ENCODE assay signal across 20 cellular contexts in the genomic region with DNA sequence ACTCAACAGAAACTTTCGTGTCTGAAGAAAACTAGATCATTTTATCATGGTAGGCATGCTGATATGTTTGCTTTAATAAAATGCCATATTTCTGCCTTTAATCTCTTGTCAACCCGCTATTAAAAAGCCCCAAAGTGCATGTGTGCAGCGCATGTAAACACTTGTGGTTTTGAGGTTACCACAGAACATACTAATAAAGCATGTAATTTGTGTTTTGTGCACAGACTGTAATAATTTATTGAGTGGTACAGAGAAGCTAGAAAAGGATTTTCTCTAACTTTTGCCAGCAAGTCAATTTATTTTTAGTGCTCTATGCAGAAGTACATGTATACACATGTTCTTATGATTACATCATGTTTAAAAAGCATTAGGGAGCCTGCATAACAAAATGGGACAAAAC.
DNase-seq lines count a peak whose midpoint lies in the region; FAIRE-seq and TF ChIP-seq lines count a peak whose summit lies in the region.
"Had no signal": no experiment of that assay in that cellular context is flagged by ENCODE, and none has a peak within 500 bp of the region (broad histone marks: within the 10 kb centered on the region; RNA-seq: fewer than 3 reads in every experiment).

No MANE protein-coding gene starts in this region.

- H3K79me2 ChIP-seq in smooth muscle cell (ENCODE audit: low read depth) (no peaks in the 10 kb centered on the region), GM23248 (ENCODE audit: insufficient read depth) (no peaks in the 10 kb centered on the region)

- no peak overlapping the region for H3K4me3 ChIP-seq in BJ (ENCODE audit: low read depth, low read length)
- H3K4me3 ChIP-seq in bronchial epithelial cell (ENCODE audit: low read depth, low read length) = no peak overlapping the region
- no peak overlapping the region for H3K4me3 ChIP-seq in smooth muscle cell
- no peak overlapping the region for H3K4me3 ChIP-seq in GM23248
- H3K4me3 ChIP-seq: A549, BLaER1, GM12878 had no signal

- WGBS in smooth muscle cell (ENCODE audit: low lambda C conversion rate) = 70% methylated on average over 3 of the region's 3 CpGs
- WGBS in GM23248 (ENCODE audit: low coverage in 1 of 2, low lambda C conversion rate in 2 of 2, missing lambda C conversion rate in 2 of 2), 2 experiments = 12 to 15% methylated on average over 3 of the region's 3 CpGs

- no peaks in the 10 kb centered on the region for H3K36me3 ChIP-seq in BJ (ENCODE audit: control insufficient read depth, insufficient read depth, low read length)
- no peaks in the 10 kb centered on the region for H3K36me3 ChIP-seq in bronchial epithelial cell (ENCODE audit: control insufficient read depth, insufficient read depth, low read length)
- no peaks in the 10 kb centered on the region for H3K36me3 ChIP-seq in smooth muscle cell (ENCODE audit: low read depth)
- H3K36me3 ChIP-seq in GM23248 (ENCODE audit: low read depth) = no peaks in the 10 kb centered on the region
- H3K36me3 ChIP-seq: BLaER1 had no signal

- no peak overlapping the region for H3K9ac ChIP-seq in smooth muscle cell (ENCODE audit: low read depth)
- no peak overlapping the region for H3K9ac ChIP-seq in GM23248
- H3K9ac ChIP-seq: BLaER1 had no signal

- no peaks in the 10 kb centered on the region for H3F3A ChIP-seq in smooth muscle cell (ENCODE audit: low read depth)
- H3F3A ChIP-seq in GM23248 (ENCODE audit: insufficient read depth) = no peaks in the 10 kb centered on the region

- in situ Hi-C loops in GM23248 (cut with MboI) = no loop called here

- H3K9me2 ChIP-seq in GM23248 (ENCODE audit: insufficient read depth) = no peaks in the 10 kb centered on the region

- H2AFZ ChIP-seq in smooth muscle cell (ENCODE audit: low read depth) (peak overlapping the region; percentile 36), GM23248 (no peak overlapping the region)

- H3K4me1 ChIP-seq in smooth muscle cell (ENCODE audit: low read depth) (no peaks in the 10 kb centered on the region), GM23248 (ENCODE audit: insufficient read depth) (no peaks in the 10 kb centered on the region)
- H3K4me1 ChIP-seq: A549 had no signal

- FAIRE-seq in bronchial epithelial cell (lab: Jason Lieb, UNC) = no peak
- FAIRE-seq: A549, GM12878, H1, HepG2 had no signal

- H4K20me1 ChIP-seq in smooth muscle cell (ENCODE audit: low read depth) = no peaks in the 10 kb centered on the region
- no peaks in the 10 kb centered on the region for H4K20me1 ChIP-seq in GM23248 (ENCODE audit: insufficient read depth)
- H4K20me1 ChIP-seq: BLaER1 had no signal

- H3K4me2 ChIP-seq in smooth muscle cell = peak overlapping the region; percentile 3
- H3K4me2 ChIP-seq in GM23248 (ENCODE audit: unreplicated experiment) = no peak overlapping the region
- H3K4me2 ChIP-seq: A549, BLaER1 had no signal

- CTCF ChIA-PET in BJ (lab: Yijun Ruan, JAX) = no interaction called here

- DNase-seq in BJ (ENCODE audit: low read depth) = peak; percentile 0
- peak; percentile 21 for DNase-seq in H4 (ENCODE audit: low spot score)
- DNase-seq in bronchial epithelial cell (ENCODE audit: low read depth) = peak; percentile 38
- no peak for DNase-seq in smooth muscle cell (lab: John Stamatoyannopoulos, UW; ENCODE audit: unreplicated experiment)
- DNase-seq in activated CD4-positive, CD25-positive, alpha-beta regulatory T cell treated with anti-CD3 and anti-CD28 coated beads, Interleukin-2, amount 50 U/mL, for 72 hours = no peak
- DNase-seq in GM23248 = no peak
- DNase-seq in GM03348 (ENCODE audit: low spot score) = no peak
- DNase-seq: AML-193; Calu3; CD4-positive, alpha-beta memory T cell; DMS53; GF-D8; HCEC 1CT; KBM-7 had no signal

- no peaks in the 10 kb centered on the region for H3K9me3 ChIP-seq in smooth muscle cell (replicated peaks; ENCODE audit: low read depth)
- no peaks in the 10 kb centered on the region for H3K9me3 ChIP-seq in GM23248 (ENCODE audit: low read depth)
- H3K9me3 ChIP-seq: A549, BLaER1 had no signal

- POLR2A ChIA-PET in BJ (lab: Charles Lee) = no interaction called here

- no peak for TF ChIP-seq CTCF in BJ (IDR thresholded peaks at IDR 0.05; ENCODE audit: insufficient read depth, low read depth, low read length)
- no peak for TF ChIP-seq CTCF in bronchial epithelial cell (IDR thresholded peaks at IDR 0.05; ENCODE audit: insufficient read depth, low read length, severe bottlenecking)
- TF ChIP-seq CTCF in smooth muscle cell (IDR thresholded peaks at IDR 0.05; ENCODE audit: borderline replicate concordance, insufficient read depth, poor library complexity, severe bottlenecking) = no peak

- no peak overlapping the region for H3K27ac ChIP-seq in smooth muscle cell (ENCODE audit: low read depth)
- H3K27ac ChIP-seq in GM23248 = no peak overlapping the region
- H3K27ac ChIP-seq: 22Rv1, A549, BLaER1 had no signal

- H3K27me3 ChIP-seq in BJ (ENCODE audit: control insufficient read depth, insufficient read depth, low read length) (no peaks in the 10 kb centered on the region), bronchial epithelial cell (ENCODE audit: control insufficient read depth, insufficient read depth, low read length) (no peaks in the 10 kb centered on the region), smooth muscle cell (ENCODE audit: low read depth) (no peaks in the 10 kb centered on the region), GM23248 (replicated peaks; ENCODE audit: insufficient read depth) (no peaks in the 10 kb centered on the region)
- H3K27me3 ChIP-seq: BLaER1 had no signal

Comparison
In these comparisons a context has a peak if more than half of its experiments do, and no peak if none do; other contexts are left out.
1. DNase-seq: peak in BJ (single experiment), H4 (single experiment) and bronchial epithelial cell (single experiment); none in smooth muscle cell (single experiment), activated CD4-positive, CD25-positive, alpha-beta regulatory T cell treated with anti-CD3 and anti-CD28 coated beads, Interleukin-2, amount 50 U/mL, for 72 hours (single experiment), GM23248 (single experiment) and GM03348 (single experiment).